ENCODE assay signal across 8 cellular contexts in genomic region chr17:50944054-50944901, GRCh38.
A peak's percentile ranks its signal among the peaks of the same experiment; 100 is the strongest.
DNase-seq lines count a peak whose midpoint lies in the region; ATAC-seq and TF ChIP-seq lines count a peak whose summit lies in the region.

No MANE protein-coding gene starts in this region.

- TF ChIP-seq CTCF in LNCaP clone FGC (IDR thresholded peaks at IDR 0.05; ENCODE audit: control insufficient read depth, extremely low read depth, insufficient read depth), result no peak

- peak; percentile 55 for DNase-seq in ELF-1 (ENCODE audit: low read depth, low spot score)
- DNase-seq in LNCaP clone FGC (ENCODE audit: low read depth), result peak; percentile 91
- DNase-seq in T-helper 2 cell treated with Interferon-gamma antibody and Interleukin-4, amounts not matched to agents 5 μg/mL and 100 μg/mL, for 36 hours (ENCODE audit: low spot score), result peak; percentile 77
- DNase-seq in anterior cingulate cortex (lab: John Stamatoyannopoulos, UW), result peak in 41 of 58 donors; percentile 12 to 79 (median 50)

- H3K27me3 Mint-ChIP-seq in T-helper 2 cell treated with Interferon-gamma antibody and Interleukin-4, amounts not matched to agents 5 μg/mL and 100 μg/mL, for 36 hours (ENCODE audit: low read depth), result no peaks in the 10 kb centered on the region

- ATAC-seq in GM21528 (IDR thresholded peaks at IDR 0.05; ENCODE audit: low FRiP score, unreplicated experiment), result no peak
- ATAC-seq in GM19463 (IDR thresholded peaks at IDR 0.05; ENCODE audit: unreplicated experiment), result no peak

- H3K9ac ChIP-seq in iPS-20b (ENCODE audit: low read depth, low read length) (peak overlapping the region; percentile 16; the same call in 1 of the 2 replicates), skeletal muscle tissue (ENCODE audit: low read depth in 1 of 3, low read length in 3 of 3) (peak overlapping the region; percentile 87 to 96 (median 93))

- peak overlapping the region; percentile 71 for H3K4me3 Mint-ChIP-seq in T-helper 2 cell treated with Interferon-gamma antibody and Interleukin-4, amounts not matched to agents 5 μg/mL and 100 μg/mL, for 36 hours

- H3K4me1 ChIP-seq in iPS-20b (ENCODE audit: insufficient read depth, low read length) (no peaks in the 10 kb centered on the region; the same call in 1 of the 2 replicates), skeletal muscle tissue (ENCODE audit: control insufficient read depth in 3 of 3, insufficient read depth in 3 of 3, low read length in 3 of 3) (peaks cover 60 to 80% (median 72%) of the 10 kb centered on the region in 3 donors)

- no peak overlapping the region for H3K27ac ChIP-seq in iPS-20b (ENCODE audit: low read length)
- H3K27ac ChIP-seq in skeletal muscle tissue (ENCODE audit: low read depth, low read length), result peak overlapping the region; percentile 99

- H3K36me3 ChIP-seq in iPS-20b (ENCODE audit: insufficient read depth, low read depth, low read length) (no peaks in the 10 kb centered on the region), skeletal muscle tissue (ENCODE audit: control insufficient read depth in 3 of 3, insufficient read depth in 3 of 3, low read length in 3 of 3) (no peaks in the 10 kb centered on the region)

- no peaks in the 10 kb centered on the region for H3K9me3 Mint-ChIP-seq in T-helper 2 cell treated with Interferon-gamma antibody and Interleukin-4, amounts not matched to agents 5 μg/mL and 100 μg/mL, for 36 hours

- peaks cover 26% of the 10 kb centered on the region for H3K4me1 Mint-ChIP-seq in T-helper 2 cell treated with Interferon-gamma antibody and Interleukin-4, amounts not matched to agents 5 μg/mL and 100 μg/mL, for 36 hours (ENCODE audit: low read depth)

- peak overlapping the region; percentile 77 for H3K27ac Mint-ChIP-seq in T-helper 2 cell treated with Interferon-gamma antibody and Interleukin-4, amounts not matched to agents 5 μg/mL and 100 μg/mL, for 36 hours

- H3K36me3 Mint-ChIP-seq in T-helper 2 cell treated with Interferon-gamma antibody and Interleukin-4, amounts not matched to agents 5 μg/mL and 100 μg/mL, for 36 hours (ENCODE audit: low read depth), result no peaks in the 10 kb centered on the region

- peaks cover 30% of the 10 kb centered on the region for H3K27me3 ChIP-seq in iPS-20b (ENCODE audit: insufficient read depth, low read length)
- H3K27me3 ChIP-seq in skeletal muscle tissue (ENCODE audit: control insufficient read depth in 3 of 3, insufficient read depth in 3 of 3, low read length in 3 of 3), result no peaks in the 10 kb centered on the region

- H3K4me3 ChIP-seq in LNCaP clone FGC (ENCODE audit: low read depth, low read length), result peak overlapping the region; percentile 60
- H3K4me3 ChIP-seq in iPS-20b (ENCODE audit: low read length), result peak overlapping the region; percentile 58; the same call in 1 of the 2 replicates
- H3K4me3 ChIP-seq in skeletal muscle tissue (ENCODE audit: low read length in 3 of 3), result peak overlapping the region; percentile 65 to 81 (median 77)

- no peaks in the 10 kb centered on the region for H3K9me3 ChIP-seq in iPS-20b (ENCODE audit: insufficient read depth, low read depth, low read length)
- H3K9me3 ChIP-seq in skeletal muscle tissue (ENCODE audit: control insufficient read depth in 3 of 3, low read length in 3 of 3), result no peaks in the 10 kb centered on the region
